Comparison of ENCODE assay signal across 12 cellular contexts in genomic region chr6:167203261-167204058, GRCh38. TPM values are rescaled to one million over a fixed set of nuclear protein-coding genes. Genes with fewer than 3 reads are reported as not detected.
"Had no signal": no experiment of that assay in that cellular context is flagged by ENCODE, and none has a peak within 500 bp of the region (broad histone marks: within the 10 kb centered on the region; RNA-seq: fewer than 3 reads in every experiment).

No MANE protein-coding gene starts in this region.

RNA-seq across cellular contexts. Expression of gene GPR31, which starts 45.7 kb away (rescaled TPM):
- total RNA-seq: activated naive CD4-positive, alpha-beta T cell treated with anti-CD3 and anti-CD28 coated beads for 36 hours; activated T-helper 2 cell treated with anti-CD3 and anti-CD28 coated beads, Interferon-gamma antibody, Interleukin-2, Interleukin-4, amounts not matched to agents 10 μg/mL and 5 μg/mL and 100 μg/mL, durations not matched to agents 14 hours and 24 hours and 36 hours; fibroblast of lung; frontal cortex; heart right ventricle; left lobe of liver; mesenteric fat pad; osteoblast; prostate gland; sciatic nerve; T-helper 1 cell treated with Interleukin-12 subunit alpha and Interleukin-12 subunit beta and Interleukin-4 antibody, amounts not matched to agents 30 ng/mL and 1 ng/mL, for 36 hours; vagina had no signal
- polyA plus RNA-seq: fibroblast of lung, heart right ventricle had no signal
